In genomic region chr3:110664148-110664547, GRCh38 we compare ENCODE assay signal across 1 cellular context.
TF ChIP-seq lines count a peak whose summit lies in the region.

No MANE protein-coding gene starts in this region.

TF ChIP-seq in IMR-90, 13 proteins besides CTCF, POLR2A, EP300 and RAD21 (continued from another document):
- TF ChIP-seq RCOR1 (IDR thresholded peaks at IDR 0.05; ENCODE audit: insufficient replicate concordance, low read length) (no peak), MAZ (IDR thresholded peaks at IDR 0.05; ENCODE audit: borderline replicate concordance, low read depth, low read length) (no peak)
